In genomic region chr7:100680589-100681271, GRCh38 we compare ENCODE assay signal across 13 cellular contexts. TPM values are rescaled to one million over a fixed set of nuclear protein-coding genes. Genes with fewer than 3 reads are reported as not detected.
A peak's percentile ranks its signal among the peaks of the same experiment; 100 is the strongest.
DNase-seq lines count a peak whose midpoint lies in the region; ATAC-seq and TF ChIP-seq lines count a peak whose summit lies in the region.
"Had no signal": no experiment of that assay in that cellular context is flagged by ENCODE, and none has a peak within 500 bp of the region (broad histone marks: within the 10 kb centered on the region; RNA-seq: fewer than 3 reads in every experiment).

No MANE protein-coding gene starts in this region.

- no peak overlapping the region for H2BK12ac ChIP-seq in mesenchymal stem cell (ENCODE audit: low read length in 2 of 2)

- no peak for TF ChIP-seq POLR2A in uterus (IDR thresholded peaks at IDR 0.05)

- intact Hi-C loops in Right ventricle myocardium inferior (cut with DNase I) (no loop called here), uterus (cut with DNase I; ENCODE audit: low total_unique reads) (loop anchor here (10.0 kb wide), 2 partner anchors 116 to 216 kb away; partner anchors contain the start of gene SPACDR)

- no peak overlapping the region for H2BK15ac ChIP-seq in mesenchymal stem cell (ENCODE audit: low read depth, poor library complexity, severe bottlenecking)

- H2AK5ac ChIP-seq in mesenchymal stem cell (ENCODE audit: low read length, severe bottlenecking) = no peak overlapping the region

- DNase-seq in Right ventricle myocardium inferior (ENCODE audit: missing footprints) (no peak), right atrium auricular region (ENCODE audit: low spot score) (no peak), mesenchymal stem cell (no peak), uterus (peak in 1 of 2 donors; percentile 41), foreskin keratinocyte (no peak), LoVo (ENCODE audit: low spot score) (no peak)
- peak; percentile 58 for DNase-seq in activated CD8-positive, alpha-beta memory T cell treated with anti-CD3 and anti-CD28 coated beads, Interleukin-2, amount 50 U/mL, for 48 hours
- no peak for DNase-seq in central memory CD4-positive, alpha-beta T cell
- DNase-seq: BE2C, NCI-H2081, SIG-M5 had no signal

- H4K91ac ChIP-seq in mesenchymal stem cell (ENCODE audit: low read length) = no peak overlapping the region

- H3K27ac ChIP-seq in right atrium auricular region (peak overlapping the region in 1 of 2 donors; percentile 53), mesenchymal stem cell (ENCODE audit: low read length, poor library complexity, severe bottlenecking) (no peak overlapping the region), uterus (peak overlapping the region; percentile 47 to 56), foreskin keratinocyte (no peak overlapping the region)

- no peak overlapping the region for H3K18ac ChIP-seq in mesenchymal stem cell (ENCODE audit: low read depth in 1 of 2, low read length in 2 of 2)

- peaks cover 0 to 37% of the 10 kb centered on the region in 2 donors for H3K4me1 ChIP-seq in right atrium auricular region
- H3K4me1 ChIP-seq in mesenchymal stem cell (ENCODE audit: control insufficient read depth, insufficient read depth, low read depth, low read length) = peaks cover 25% of the 10 kb centered on the region
- H3K4me1 ChIP-seq in uterus = no peaks in the 10 kb centered on the region
- H3K4me1 ChIP-seq in foreskin keratinocyte = no peaks in the 10 kb centered on the region

- H3K9me3 ChIP-seq in right atrium auricular region (no peaks in the 10 kb centered on the region), mesenchymal stem cell (ENCODE audit: control insufficient read depth, low read length) (no peaks in the 10 kb centered on the region), uterus (no peaks in the 10 kb centered on the region)
- H3K9me3 ChIP-seq: BE2C, left lung had no signal

- no peaks in the 10 kb centered on the region for H3K27me3 ChIP-seq in right atrium auricular region
- no peaks in the 10 kb centered on the region for H3K27me3 ChIP-seq in mesenchymal stem cell (ENCODE audit: control insufficient read depth in 1 of 2, insufficient read depth in 1 of 2, low read length in 2 of 2)
- H3K27me3 ChIP-seq in uterus = no peaks in the 10 kb centered on the region
- H3K27me3 ChIP-seq in foreskin keratinocyte = no peaks in the 10 kb centered on the region
- H3K27me3 ChIP-seq: BE2C, left lung had no signal

- H2BK120ac ChIP-seq in mesenchymal stem cell (ENCODE audit: low read depth, low read length) = no peak overlapping the region

- H3K14ac ChIP-seq in mesenchymal stem cell (ENCODE audit: low read length in 2 of 2) = no peak overlapping the region

- peak overlapping the region; percentile 73 for H4K8ac ChIP-seq in mesenchymal stem cell (ENCODE audit: low read length)

- TF ChIP-seq CTCF in right atrium auricular region (IDR thresholded peaks at IDR 0.05) (no peak), uterus (IDR thresholded peaks at IDR 0.05) (no peak), foreskin keratinocyte (conservative IDR thresholded peaks at IDR 0.05) (no peak)

- no peak overlapping the region for H2BK5ac ChIP-seq in mesenchymal stem cell (ENCODE audit: low read depth, low read length, poor library complexity, severe bottlenecking)

- no peak overlapping the region for H3K4me3 ChIP-seq in right atrium auricular region
- H3K4me3 ChIP-seq in mesenchymal stem cell (ENCODE audit: insufficient read depth in 1 of 2, low read depth in 1 of 2, low read length in 2 of 2) = no peak overlapping the region
- H3K4me3 ChIP-seq in uterus = no peak overlapping the region
- H3K4me3 ChIP-seq: left lung had no signal

- H3K4me2 ChIP-seq in mesenchymal stem cell (ENCODE audit: low read length, poor library complexity, severe bottlenecking) = no peak overlapping the region

- 95% methylated on average over 17 of the region's 17 CpGs for WGBS in mesenchymal stem cell

- no peak overlapping the region for H3K23ac ChIP-seq in mesenchymal stem cell (ENCODE audit: low read length in 2 of 2)

- peaks cover 89% of the 10 kb centered on the region for H3K36me3 ChIP-seq in right atrium auricular region
- H3K36me3 ChIP-seq in mesenchymal stem cell (ENCODE audit: control insufficient read depth in 1 of 2, insufficient read depth in 2 of 2, low read depth in 1 of 2, low read length in 2 of 2) = peaks cover 87 to 93% of the 10 kb centered on the region in 2 experiments
- no peaks in the 10 kb centered on the region for H3K36me3 ChIP-seq in uterus

- peak; percentile 2 for ATAC-seq in Right ventricle myocardium inferior
- ATAC-seq in foreskin keratinocyte = no peak

- no peak overlapping the region for H3K9ac ChIP-seq in mesenchymal stem cell (ENCODE audit: low read length)

- H3K79me1 ChIP-seq in mesenchymal stem cell (replicated peaks; ENCODE audit: low read length, poor library complexity, severe bottlenecking) = peaks cover 23% of the 10 kb centered on the region

- no peak overlapping the region for H3K4ac ChIP-seq in mesenchymal stem cell (ENCODE audit: low read depth in 1 of 2, low read length in 2 of 2)

- no peak overlapping the region for H2AFZ ChIP-seq in mesenchymal stem cell (ENCODE audit: low read depth, low read length)

RNA-seq across cellular contexts. Expression of gene GNB2, which starts 7.2 kb away (rescaled TPM):
- total RNA-seq in Right ventricle myocardium inferior (120 TPM), right atrium auricular region (100 to 1,000 TPM in 1 of 2 donors, 10 to 100 TPM in 1; 96.2 to 169 TPM), uterus (100 to 1,000 TPM in 2 of 4 donors, 10 to 100 TPM in 2; 72.0 to 245 (median 94.3) TPM), foreskin keratinocyte (207 and 212 TPM in 2 replicates)
- 145 TPM for polyA plus RNA-seq in mesenchymal stem cell (2013, experiment 1 of 2)
- 145 TPM for polyA plus RNA-seq in mesenchymal stem cell (2013, experiment 2 of 2)
- polyA plus RNA-seq in foreskin keratinocyte = 353 and 366 TPM in 2 replicates

RNA-seq across cellular contexts. Expression of gene GIGYF1, which starts 13.3 kb away (rescaled TPM):
- 25.4 TPM for total RNA-seq in Right ventricle myocardium inferior
- 10 to 100 TPM; 13.4 to 17.4 TPM for total RNA-seq in right atrium auricular region
- polyA plus RNA-seq in mesenchymal stem cell (2013, experiment 1 of 2) = 13.2 TPM
- polyA plus RNA-seq in mesenchymal stem cell (2013, experiment 2 of 2) = 12.0 TPM
- 10 to 100 TPM in 3 of 4 donors, 1 to 10 TPM in 1; 9.7 to 90.9 (median 31.9) TPM for total RNA-seq in uterus
- total RNA-seq in foreskin keratinocyte = 15.6 and 16.0 TPM in 2 replicates
- 6.9 and 7.3 TPM in 2 replicates for polyA plus RNA-seq in foreskin keratinocyte

RNA-seq across cellular contexts. Expression of gene ACTL6B, which starts 24.5 kb away (rescaled TPM):
- total RNA-seq in Right ventricle myocardium inferior (not detected), right atrium auricular region (not detected), uterus (not detected), foreskin keratinocyte (not detected in 2 replicates)
- polyA plus RNA-seq in mesenchymal stem cell (2013, experiment 1 of 2) = not detected
- 0.03 TPM for polyA plus RNA-seq in mesenchymal stem cell (2013, experiment 2 of 2)
- not detected in 2 replicates for polyA plus RNA-seq in foreskin keratinocyte
- total RNA-seq: fibroblast of lung, left lung had no signal
- polyA plus RNA-seq: fibroblast of lung had no signal

RNA-seq across cellular contexts. Expression of gene POP7, which starts 25.2 kb away (rescaled TPM):
- total RNA-seq in Right ventricle myocardium inferior (29.2 TPM), right atrium auricular region (10 to 100 TPM; 19.1 to 28.7 TPM), uterus (10 to 100 TPM; 16.4 to 53.8 (median 23.8) TPM), foreskin keratinocyte (85.5 and 90.6 TPM in 2 replicates)
- 32.8 TPM for polyA plus RNA-seq in mesenchymal stem cell (2013, experiment 1 of 2)
- polyA plus RNA-seq in mesenchymal stem cell (2013, experiment 2 of 2) = 33.6 TPM
- 123 and 124 TPM in 2 replicates for polyA plus RNA-seq in foreskin keratinocyte

RNA-seq across cellular contexts. Expression of gene TFR2, which starts 39.4 kb away (rescaled TPM):
- total RNA-seq in Right ventricle myocardium inferior = 0.22 TPM
- total RNA-seq in right atrium auricular region = under 1 TPM in 1 of 2 donors, not detected in 1; 0.19 TPM
- 0.41 TPM for polyA plus RNA-seq in mesenchymal stem cell (2013, experiment 1 of 2)
- polyA plus RNA-seq in mesenchymal stem cell (2013, experiment 2 of 2) = 0.45 TPM
- total RNA-seq in uterus = 1 to 10 TPM in 1 of 4 donors, under 1 TPM in 1, not detected in 2; 0.43 to 2.0 TPM
- 0.34 and 0.39 TPM in 2 replicates for total RNA-seq in foreskin keratinocyte
- polyA plus RNA-seq in foreskin keratinocyte = 0.57 and 0.70 TPM in 2 replicates
- total RNA-seq: fibroblast of lung had no signal

Comparison
In these comparisons a context has a peak if more than half of its experiments do, and no peak if none do; other contexts are left out.
1. H3K27ac ChIP-seq: peak in uterus (2 of 2); none in mesenchymal stem cell (single experiment) and foreskin keratinocyte (single experiment).